ENCODE assay signal across 1 cellular context in genomic region chr6:91653324-91653723, GRCh38.
TF ChIP-seq lines count a peak whose summit lies in the region.

No MANE protein-coding gene starts in this region.

TF ChIP-seq in H1, 55 proteins besides CTCF, POLR2A, EP300 and RAD21 (continued from another document):
- no peak for TF ChIP-seq CHD7 (IDR thresholded peaks at IDR 0.05; ENCODE audit: insufficient replicate concordance, low read length)
- no peak for TF ChIP-seq HDAC6 (IDR thresholded peaks at IDR 0.05; ENCODE audit: low read depth, low read length)
